In genomic region chr13:53074119-53074518, GRCh38 we compare ENCODE assay signal across 20 cellular contexts. TPM values are rescaled to one million over a fixed set of nuclear protein-coding genes. Genes with fewer than 3 reads are reported as not detected.
"Had no signal": no experiment of that assay in that cellular context is flagged by ENCODE, and none has a peak within 500 bp of the region (broad histone marks: within the 10 kb centered on the region; RNA-seq: fewer than 3 reads in every experiment).

No MANE protein-coding gene starts in this region.

- H3K27ac Mint-ChIP-seq: activated CD4-positive, alpha-beta memory T cell treated with anti-CD3 and anti-CD28 coated beads for 36 hours; activated CD4-positive, alpha-beta T cell treated with anti-CD3 and anti-CD28 coated beads for 36 hours; activated naive CD4-positive, alpha-beta T cell treated with anti-CD3 and anti-CD28 coated beads, Interleukin-2, amount 50 U/mL, for 72 hours; activated T-helper 1 cell treated with anti-CD3 and anti-CD28 coated beads, Interleukin-12 subunit alpha, Interleukin-12 subunit beta, Interleukin-2, Interleukin-4 antibody, amounts not matched to agents 30 ng/mL and 10 ng/mL and 1 ng/mL, durations not matched to agents 14 hours and 24 hours and 36 hours; memory B cell; naive thymus-derived CD4-positive, alpha-beta T cell had no signal

- H3K27ac ChIP-seq: adrenal gland, left lung, tibial nerve, uterus had no signal

- H3K4me1 Mint-ChIP-seq: activated CD4-positive, alpha-beta T cell treated with anti-CD3 and anti-CD28 coated beads for 36 hours; memory B cell; naive thymus-derived CD4-positive, alpha-beta T cell had no signal

- H3K4me3 Mint-ChIP-seq: activated CD4-positive, alpha-beta memory T cell treated with anti-CD3 and anti-CD28 coated beads for 36 hours; activated CD4-positive, alpha-beta T cell treated with anti-CD3 and anti-CD28 coated beads for 36 hours; activated T-helper 1 cell treated with anti-CD3 and anti-CD28 coated beads, Interleukin-12 subunit alpha, Interleukin-12 subunit beta, Interleukin-2, Interleukin-4 antibody, amounts not matched to agents 30 ng/mL and 10 ng/mL and 1 ng/mL, durations not matched to agents 14 hours and 24 hours and 36 hours; memory B cell; naive thymus-derived CD4-positive, alpha-beta T cell had no signal

- H3K36me3 Mint-ChIP-seq: activated CD4-positive, alpha-beta memory T cell treated with anti-CD3 and anti-CD28 coated beads for 36 hours; activated naive CD4-positive, alpha-beta T cell treated with anti-CD3 and anti-CD28 coated beads, Interleukin-2, amount 50 U/mL, for 72 hours; memory B cell; naive thymus-derived CD4-positive, alpha-beta T cell had no signal

- H3K4me1 ChIP-seq: adrenal gland, left lung, uterus had no signal

- ATAC-seq: activated CD4-positive, alpha-beta T cell treated with anti-CD3 and anti-CD28 coated beads for 36 hours; activated naive CD4-positive, alpha-beta T cell treated with anti-CD3 and anti-CD28 coated beads, Interleukin-2, amount 50 U/mL, for 72 hours; left lung; naive thymus-derived CD4-positive, alpha-beta T cell had no signal

- DNase-seq: activated CD4-positive, alpha-beta memory T cell treated with anti-CD3 and anti-CD28 coated beads for 36 hours; activated CD4-positive, alpha-beta T cell treated with anti-CD3 and anti-CD28 coated beads for 36 hours; activated gamma-delta T cell treated with Interleukin-2 at 50 U/mL for 16 hours; activated T-cell treated with anti-CD3 and anti-CD28 coated beads for 4 hours; adrenal gland; foreskin melanocyte; glutamatergic neuron; left lung; naive thymus-derived CD4-positive, alpha-beta T cell; retina; stimulated activated CD8-positive, alpha-beta memory T cell treated with anti-CD3 and anti-CD28 coated beads, Interleukin-4, amount 100 ng/mL, for 48 hours; stimulated activated naive CD4-positive, alpha-beta T cell treated with Interleukin-2 at 50 U/mL for 16 hours; uterus had no signal

- H3K9me3 ChIP-seq: adrenal gland, left lung, tibial nerve, uterus had no signal

- H3K9me3 Mint-ChIP-seq: activated T-helper 1 cell treated with anti-CD3 and anti-CD28 coated beads, Interleukin-12 subunit alpha, Interleukin-12 subunit beta, Interleukin-2, Interleukin-4 antibody, amounts not matched to agents 30 ng/mL and 10 ng/mL and 1 ng/mL, durations not matched to agents 14 hours and 24 hours and 36 hours; memory B cell had no signal

- H3K27me3 Mint-ChIP-seq: activated CD4-positive, alpha-beta memory T cell treated with anti-CD3 and anti-CD28 coated beads for 36 hours had no signal

- H3K4me3 ChIP-seq: adrenal gland, left lung, tibial nerve, uterus had no signal

- H3K27me3 ChIP-seq: adrenal gland, left lung, tibial nerve, uterus had no signal

- H3K36me3 ChIP-seq: adrenal gland, tibial nerve, uterus had no signal

RNA-seq across cellular contexts. Expression of gene OLFM4, which starts 45.5 kb away (rescaled TPM):
- total RNA-seq: activated CD4-positive, alpha-beta memory T cell treated with anti-CD3 and anti-CD28 coated beads for 36 hours; activated CD4-positive, alpha-beta T cell treated with anti-CD3 and anti-CD28 coated beads for 36 hours; activated naive CD4-positive, alpha-beta T cell treated with anti-CD3 and anti-CD28 coated beads, Interleukin-2, amount 50 U/mL, for 72 hours; activated T-helper 1 cell treated with anti-CD3 and anti-CD28 coated beads, Interleukin-12 subunit alpha, Interleukin-12 subunit beta, Interleukin-2, Interleukin-4 antibody, amounts not matched to agents 30 ng/mL and 10 ng/mL and 1 ng/mL, durations not matched to agents 14 hours and 24 hours and 36 hours; epithelial cell of proximal tubule; naive thymus-derived CD4-positive, alpha-beta T cell; T-helper 2 cell treated with Interferon-gamma antibody and Interleukin-4, amounts not matched to agents 100 ng/mL and 5 ng/mL, for 36 hours had no signal
- polyA plus RNA-seq: keratinocyte; naive thymus-derived CD4-positive, alpha-beta T cell had no signal
